24 cellular contexts compared by ENCODE assay signal in the genomic region with DNA sequence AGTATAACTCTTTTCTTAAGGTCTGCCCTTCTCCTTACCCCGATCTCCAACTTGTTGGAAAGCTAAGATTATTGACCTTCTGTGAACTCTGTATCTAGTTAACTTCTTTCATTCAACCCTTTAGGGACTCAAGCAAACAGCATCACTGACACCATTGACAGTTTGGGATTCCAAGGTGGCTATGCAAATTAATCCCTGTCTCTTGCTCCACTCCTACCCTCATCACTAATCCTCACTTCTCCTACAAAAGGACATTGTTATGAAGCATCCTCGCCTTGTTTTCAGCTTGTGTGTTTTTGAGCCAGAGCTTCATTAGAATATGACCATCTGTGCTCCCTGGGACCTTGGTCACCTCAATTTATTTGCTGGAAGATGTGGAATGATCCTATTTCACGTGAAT.
"Had no signal": no experiment of that assay in that cellular context is flagged by ENCODE, and none has a peak within 500 bp of the region (broad histone marks: within the 10 kb centered on the region; RNA-seq: fewer than 3 reads in every experiment).

No MANE protein-coding gene starts in this region.

- H3K9me3 Mint-ChIP-seq: nephron progenitor cell; stimulated activated effector memory CD8-positive, alpha-beta T cell treated with anti-CD3 and anti-CD28 coated beads, Interleukin-12 subunit alpha, Interleukin-12 subunit beta, amount 100 ng/mL, for 72 hours had no signal

- H3K9me3 ChIP-seq: gastroesophageal sphincter, heart left ventricle, ovary, stomach, thyroid gland, vagina had no signal

- ATAC-seq: esophagus mucosa; gastroesophageal sphincter; heart left ventricle; left lobe of liver; naive thymus-derived CD8-positive, alpha-beta T cell; sciatic nerve; stimulated activated effector memory CD8-positive, alpha-beta T cell treated with anti-CD3 and anti-CD28 coated beads, Interleukin-12 subunit alpha, Interleukin-12 subunit beta, amount 100 ng/mL, for 72 hours had no signal

- H3K4me3 ChIP-seq: dorsolateral prefrontal cortex, gastroesophageal sphincter, heart left ventricle, hepatocyte, lung, ovary, stomach, thyroid gland, vagina had no signal

- H3K27ac Mint-ChIP-seq: naive thymus-derived CD8-positive, alpha-beta T cell; nephron progenitor cell; stimulated activated effector memory CD8-positive, alpha-beta T cell treated with anti-CD3 and anti-CD28 coated beads, Interleukin-12 subunit alpha, Interleukin-12 subunit beta, amount 100 ng/mL, for 72 hours had no signal

- H3K36me3 Mint-ChIP-seq: naive thymus-derived CD8-positive, alpha-beta T cell; stimulated activated effector memory CD8-positive, alpha-beta T cell treated with anti-CD3 and anti-CD28 coated beads, Interleukin-12 subunit alpha, Interleukin-12 subunit beta, amount 100 ng/mL, for 72 hours had no signal

- H3K27me3 ChIP-seq: dorsolateral prefrontal cortex, gastroesophageal sphincter, heart left ventricle, hepatocyte, ovary, stomach, thyroid gland, vagina had no signal

- H3K79me2 ChIP-seq: hepatocyte had no signal

- H2AFZ ChIP-seq: hepatocyte had no signal

- H3K4me2 ChIP-seq: hepatocyte had no signal

- H3K27ac ChIP-seq: dorsolateral prefrontal cortex, epithelial cell of prostate, gastroesophageal sphincter, heart left ventricle, hepatocyte, ovary, stomach, thyroid gland, vagina had no signal

- DNase-seq: dorsolateral prefrontal cortex; effector CD4-positive, alpha-beta T cell; foreskin fibroblast; heart left ventricle; kidney; naive thymus-derived CD8-positive, alpha-beta T cell; nephron progenitor cell; occipital lobe; ovary; stimulated activated CD4-positive, alpha-beta T cell treated with anti-CD3 and anti-CD28 coated beads, Interleukin-2, amount 100 ng/mL, for 24 hours; stimulated activated CD4-positive, alpha-beta T cell treated with anti-CD3 and anti-CD28 coated beads, Interleukin-4, amount 100 ng/mL, for 24 hours; stimulated activated naive CD4-positive, alpha-beta T cell treated with Interleukin-2 at 50 U/mL for 16 hours; stomach; thyroid gland; trophoblast cell had no signal

- H3K4me1 Mint-ChIP-seq: naive thymus-derived CD8-positive, alpha-beta T cell; stimulated activated effector memory CD8-positive, alpha-beta T cell treated with anti-CD3 and anti-CD28 coated beads, Interleukin-12 subunit alpha, Interleukin-12 subunit beta, amount 100 ng/mL, for 72 hours had no signal

- H3K4me3 Mint-ChIP-seq: naive thymus-derived CD8-positive, alpha-beta T cell; nephron progenitor cell; stimulated activated effector memory CD8-positive, alpha-beta T cell treated with anti-CD3 and anti-CD28 coated beads, Interleukin-12 subunit alpha, Interleukin-12 subunit beta, amount 100 ng/mL, for 72 hours had no signal

- H3K36me3 ChIP-seq: gastroesophageal sphincter, heart left ventricle, ovary, stomach, thyroid gland, vagina had no signal

- H3K4me1 ChIP-seq: gastroesophageal sphincter, heart left ventricle, thyroid gland, vagina had no signal
